ENCODE assay signal across 1 cellular context in the genomic region with DNA sequence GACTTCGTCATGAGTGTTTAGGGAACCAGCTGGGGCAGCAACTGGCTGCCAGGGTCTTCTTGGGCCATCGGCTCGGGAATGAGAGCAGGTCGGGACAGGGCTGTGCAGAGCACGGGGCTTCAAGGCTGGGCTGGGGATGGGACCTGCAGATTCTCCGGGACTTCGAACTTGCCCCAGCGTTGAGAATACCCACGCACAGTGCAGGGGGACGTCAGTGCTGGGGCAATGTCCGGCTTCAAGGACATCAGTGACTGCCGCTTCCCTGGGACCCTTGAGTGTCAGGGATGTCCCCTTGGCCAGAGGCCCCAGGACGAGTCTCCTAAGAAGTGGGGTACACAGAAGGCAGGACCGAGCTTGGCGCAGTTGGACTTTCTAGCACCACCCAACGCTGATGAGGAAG.
TF ChIP-seq lines count a peak whose summit lies in the region.

No MANE protein-coding gene starts in this region.

TF ChIP-seq in WTC11, 78 proteins besides CTCF, POLR2A, EP300 and RAD21 (continued from another document):
- TF ChIP-seq, protein P1, sequence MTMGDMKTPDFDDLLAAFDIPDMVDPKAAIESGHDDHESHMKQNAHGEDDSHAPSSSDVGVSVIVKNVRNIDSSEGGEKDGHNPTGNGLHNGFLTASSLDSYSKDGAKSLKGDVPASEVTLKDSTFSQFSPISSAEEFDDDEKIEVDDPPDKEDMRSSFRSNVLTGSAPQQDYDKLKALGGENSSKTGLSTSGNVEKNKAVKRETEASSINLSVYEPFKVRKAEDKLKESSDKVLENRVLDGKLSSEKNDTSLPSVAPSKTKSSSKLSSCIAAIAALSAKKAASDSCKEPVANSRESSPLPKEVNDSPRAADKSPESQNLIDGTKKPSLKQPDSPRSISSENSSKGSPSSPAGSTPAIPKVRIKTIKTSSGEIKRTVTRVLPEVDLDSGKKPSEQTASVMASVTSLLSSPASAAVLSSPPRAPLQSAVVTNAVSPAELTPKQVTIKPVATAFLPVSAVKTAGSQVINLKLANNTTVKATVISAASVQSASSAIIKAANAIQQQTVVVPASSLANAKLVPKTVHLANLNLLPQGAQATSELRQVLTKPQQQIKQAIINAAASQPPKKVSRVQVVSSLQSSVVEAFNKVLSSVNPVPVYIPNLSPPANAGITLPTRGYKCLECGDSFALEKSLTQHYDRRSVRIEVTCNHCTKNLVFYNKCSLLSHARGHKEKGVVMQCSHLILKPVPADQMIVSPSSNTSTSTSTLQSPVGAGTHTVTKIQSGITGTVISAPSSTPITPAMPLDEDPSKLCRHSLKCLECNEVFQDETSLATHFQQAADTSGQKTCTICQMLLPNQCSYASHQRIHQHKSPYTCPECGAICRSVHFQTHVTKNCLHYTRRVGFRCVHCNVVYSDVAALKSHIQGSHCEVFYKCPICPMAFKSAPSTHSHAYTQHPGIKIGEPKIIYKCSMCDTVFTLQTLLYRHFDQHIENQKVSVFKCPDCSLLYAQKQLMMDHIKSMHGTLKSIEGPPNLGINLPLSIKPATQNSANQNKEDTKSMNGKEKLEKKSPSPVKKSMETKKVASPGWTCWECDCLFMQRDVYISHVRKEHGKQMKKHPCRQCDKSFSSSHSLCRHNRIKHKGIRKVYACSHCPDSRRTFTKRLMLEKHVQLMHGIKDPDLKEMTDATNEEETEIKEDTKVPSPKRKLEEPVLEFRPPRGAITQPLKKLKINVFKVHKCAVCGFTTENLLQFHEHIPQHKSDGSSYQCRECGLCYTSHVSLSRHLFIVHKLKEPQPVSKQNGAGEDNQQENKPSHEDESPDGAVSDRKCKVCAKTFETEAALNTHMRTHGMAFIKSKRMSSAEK (CRISPR knock-in tag; IDR thresholded peaks at IDR 0.05; ENCODE audit: borderline replicate concordance): no peak
- TF ChIP-seq SP1 (CRISPR knock-in tag; conservative IDR thresholded peaks at IDR 0.05) (no peak), ZNF416 (CRISPR knock-in tag; IDR thresholded peaks at IDR 0.05) (no peak), EMX1 (CRISPR knock-in tag; IDR thresholded peaks at IDR 0.05) (no peak), ZNF396 (CRISPR knock-in tag; IDR thresholded peaks at IDR 0.05; ENCODE audit: borderline replicate concordance) (no peak), ATF2 (CRISPR knock-in tag; IDR thresholded peaks at IDR 0.05; ENCODE audit: borderline replicate concordance, low read depth) (no peak), ZNF138 (CRISPR knock-in tag; conservative IDR thresholded peaks at IDR 0.05) (no peak), ESRRA (CRISPR knock-in tag; IDR thresholded peaks at IDR 0.05; ENCODE audit: borderline replicate concordance) (no peak), PRDM15 (CRISPR knock-in tag; IDR thresholded peaks at IDR 0.05) (no peak)
- TF ChIP-seq, protein P2, sequence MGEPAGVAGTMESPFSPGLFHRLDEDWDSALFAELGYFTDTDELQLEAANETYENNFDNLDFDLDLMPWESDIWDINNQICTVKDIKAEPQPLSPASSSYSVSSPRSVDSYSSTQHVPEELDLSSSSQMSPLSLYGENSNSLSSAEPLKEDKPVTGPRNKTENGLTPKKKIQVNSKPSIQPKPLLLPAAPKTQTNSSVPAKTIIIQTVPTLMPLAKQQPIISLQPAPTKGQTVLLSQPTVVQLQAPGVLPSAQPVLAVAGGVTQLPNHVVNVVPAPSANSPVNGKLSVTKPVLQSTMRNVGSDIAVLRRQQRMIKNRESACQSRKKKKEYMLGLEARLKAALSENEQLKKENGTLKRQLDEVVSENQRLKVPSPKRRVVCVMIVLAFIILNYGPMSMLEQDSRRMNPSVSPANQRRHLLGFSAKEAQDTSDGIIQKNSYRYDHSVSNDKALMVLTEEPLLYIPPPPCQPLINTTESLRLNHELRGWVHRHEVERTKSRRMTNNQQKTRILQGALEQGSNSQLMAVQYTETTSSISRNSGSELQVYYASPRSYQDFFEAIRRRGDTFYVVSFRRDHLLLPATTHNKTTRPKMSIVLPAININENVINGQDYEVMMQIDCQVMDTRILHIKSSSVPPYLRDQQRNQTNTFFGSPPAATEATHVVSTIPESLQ (CRISPR knock-in tag; IDR thresholded peaks at IDR 0.05): no peak
